Comparison of ENCODE assay signal across 11 cellular contexts in genomic region chr6:108714012-108714773, GRCh38.
DNase-seq lines count a peak whose midpoint lies in the region; ATAC-seq and TF ChIP-seq lines count a peak whose summit lies in the region.
"Had no signal": no experiment of that assay in that cellular context is flagged by ENCODE, and none has a peak within 500 bp of the region (broad histone marks: within the 10 kb centered on the region; RNA-seq: fewer than 3 reads in every experiment).

No MANE protein-coding gene starts in this region.

- TF ChIP-seq POLR2A in erythroblast (IDR thresholded peaks at IDR 0.05; ENCODE audit: low read length): no peak

- H4K20me1 ChIP-seq in PC-9 (ENCODE audit: insufficient read depth): no peaks in the 10 kb centered on the region
- no peaks in the 10 kb centered on the region for H4K20me1 ChIP-seq in OCI-LY7 (ENCODE audit: insufficient read depth, low read length)

- H3K9me2 ChIP-seq in PC-9 (ENCODE audit: insufficient read depth): no peaks in the 10 kb centered on the region
- H3K9me2 ChIP-seq in OCI-LY7 (ENCODE audit: insufficient read depth, low read length): no peaks in the 10 kb centered on the region

- no peak for DNase-seq in Calu3
- DNase-seq in PC-9: peak in 1 of 2 experiments; percentile 35
- DNase-seq in erythroblast (lab: John Stamatoyannopoulos, UW): peak; percentile 18 to 20
- no peak for DNase-seq in mucosa of descending colon
- no peak for DNase-seq in nephron progenitor cell
- DNase-seq in OCI-LY7 (ENCODE audit: low spot score): no peak
- no peak for DNase-seq in pons (ENCODE audit: low spot score)
- DNase-seq: NCI-H1417 treated with DMSO at 0.1 percent for 48 hours had no signal

- CTCF ChIA-PET in Calu3 (lab: Charles Lee) (interaction anchor here (1.0 kb wide), 1 partner anchor 28 kb away, joined by 3 read pairs; no protein-coding TSS in a partner anchor), PC-9 (lab: Charles Lee) (interaction anchor here (0.6 to 0.9 kb wide), 2 partner anchors 8 to 738 kb away, joined by 3 read pairs; no protein-coding TSS in a partner anchor), OCI-LY7 (lab: Charles Lee; ENCODE audit: unreplicated experiment) (interaction anchor here (0.6 to 1.2 kb wide), 2 partner anchors 9 to 10 kb away, joined by 3 read pairs; no protein-coding TSS in a partner anchor)

- BruUV-seq in Calu3 (replicated peaks; lab: Mats Ljungman, UMichigan) (no TSS peak), PC-9 (replicated peaks; lab: Mats Ljungman, UMichigan) (no TSS peak), OCI-LY7 (replicated peaks; lab: Mats Ljungman, UMichigan) (no TSS peak)

- POLR2A ChIA-PET in PC-9 (lab: Charles Lee; ENCODE audit: unreplicated experiment): interaction anchor here (0.7 to 1.7 kb wide), 2 partner anchors 60 to 155 kb away, joined by 3 to 14 read pairs; no protein-coding TSS in a partner anchor
- POLR2A ChIA-PET in OCI-LY7 (lab: Charles Lee): interaction anchor here (1.1 to 1.5 kb wide), 2 partner anchors 10 to 11 kb away, joined by 3 read pairs; no protein-coding TSS in a partner anchor

- H3K4me2 ChIP-seq in PC-9: peak overlapping the region; percentile 51; the same call in 1 of the 2 replicates
- H3K4me2 ChIP-seq in OCI-LY7 (ENCODE audit: low read length): no peak overlapping the region

- H3K27ac ChIP-seq in PC-9 (no peak overlapping the region), OCI-LY7 (ENCODE audit: low read depth, low read length, poor library complexity, severe bottlenecking) (no peak overlapping the region)

- H3K4me1 ChIP-seq in PC-9 (replicated peaks; ENCODE audit: insufficient read depth) (peaks cover 35% of the 10 kb centered on the region), mucosa of descending colon (ENCODE audit: low read depth) (peaks cover 7% of the 10 kb centered on the region), OCI-LY7 (ENCODE audit: insufficient read depth, low read length, poor library complexity, severe bottlenecking) (no peaks in the 10 kb centered on the region)

- H3K27me3 Mint-ChIP-seq in Calu3 (ENCODE audit: unreplicated experiment) (no peaks in the 10 kb centered on the region), nephron progenitor cell (ENCODE audit: low read depth, poor library complexity) (peaks cover 17% of the 10 kb centered on the region)
- H3K27me3 Mint-ChIP-seq: activated T-helper 17 cell treated with anti-CD3 and anti-CD28 coated beads, Interleukin-2, amount 50 U/mL, for 72 hours had no signal

- H2AFZ ChIP-seq in PC-9 (no peak overlapping the region), OCI-LY7 (ENCODE audit: low read length) (no peak overlapping the region)

- H3F3A ChIP-seq in PC-9 (ENCODE audit: insufficient read depth, low read depth): 0 out of 2 replicates have a peak, but pooled peaks cover 17% of the 10 kb centered on the region

- intact Hi-C loops in Calu3 (cut with micrococcal nuclease; ENCODE audit: unreplicated experiment) (no loop called here), PC-9 (cut with micrococcal nuclease; ENCODE audit: unreplicated experiment) (no loop called here), mucosa of descending colon (cut with DNase I, micrococcal nuclease) (no loop called here), OCI-LY7 (cut with micrococcal nuclease; ENCODE audit: unreplicated experiment) (no loop called here)

- ATAC-seq in mucosa of descending colon (peak; percentile 32), HG03460 (IDR thresholded peaks at IDR 0.05; ENCODE audit: unreplicated experiment) (no peak)
- ATAC-seq: activated T-helper 17 cell treated with anti-CD3 and anti-CD28 coated beads, Interleukin-2, amount 50 U/mL, for 72 hours had no signal

- H3K9me3 Mint-ChIP-seq in Calu3 (ENCODE audit: low read depth, unreplicated experiment): no peaks in the 10 kb centered on the region
- no peaks in the 10 kb centered on the region for H3K9me3 Mint-ChIP-seq in nephron progenitor cell
- H3K9me3 Mint-ChIP-seq: activated T-helper 17 cell treated with anti-CD3 and anti-CD28 coated beads, Interleukin-2, amount 50 U/mL, for 72 hours had no signal

- H3K4me3 Mint-ChIP-seq in Calu3 (ENCODE audit: low read depth, unreplicated experiment): peak overlapping the region; percentile 15
- no peak overlapping the region for H3K4me3 Mint-ChIP-seq in nephron progenitor cell
- H3K4me3 Mint-ChIP-seq: activated T-helper 17 cell treated with anti-CD3 and anti-CD28 coated beads, Interleukin-2, amount 50 U/mL, for 72 hours had no signal

- H3K79me2 ChIP-seq in PC-9 (ENCODE audit: low read depth) (peaks cover 5% of the 10 kb centered on the region; the same call in 1 of the 2 replicates), OCI-LY7 (ENCODE audit: insufficient read depth, low read depth, low read length) (no peaks in the 10 kb centered on the region)

- H3K9me3 ChIP-seq in PC-9 (ENCODE audit: insufficient read depth, low read depth): no peaks in the 10 kb centered on the region
- H3K9me3 ChIP-seq in mucosa of descending colon: no peaks in the 10 kb centered on the region
- H3K9me3 ChIP-seq in OCI-LY7 (ENCODE audit: low read length): no peaks in the 10 kb centered on the region
- H3K9me3 ChIP-seq: Caco-2 had no signal

- no peak for TF ChIP-seq CTCF in Calu3 (IDR thresholded peaks at IDR 0.05; ENCODE audit: unreplicated experiment)
- TF ChIP-seq CTCF in PC-9 (conservative IDR thresholded peaks at IDR 0.05): no peak
- no peak for TF ChIP-seq CTCF in mucosa of descending colon (IDR thresholded peaks at IDR 0.05)
- no peak for TF ChIP-seq CTCF in nephron progenitor cell (IDR thresholded peaks at IDR 0.05)
- TF ChIP-seq CTCF in OCI-LY7 (conservative IDR thresholded peaks at IDR 0.05; ENCODE audit: low read length): no peak

- H3K4me3 ChIP-seq in PC-9 (no peak overlapping the region), mucosa of descending colon (no peak overlapping the region), OCI-LY7 (ENCODE audit: low read depth, low read length, poor library complexity, severe bottlenecking) (no peak overlapping the region)

- H3K27ac Mint-ChIP-seq in Calu3 (ENCODE audit: unreplicated experiment) (peak overlapping the region; percentile 21), nephron progenitor cell (no peak overlapping the region)
- H3K27ac Mint-ChIP-seq: activated T-helper 17 cell treated with anti-CD3 and anti-CD28 coated beads, Interleukin-2, amount 50 U/mL, for 72 hours had no signal

- no peaks in the 10 kb centered on the region for H3K36me3 ChIP-seq in PC-9 (ENCODE audit: low read depth)
- H3K36me3 ChIP-seq in mucosa of descending colon (ENCODE audit: low read depth): no peaks in the 10 kb centered on the region
- no peaks in the 10 kb centered on the region for H3K36me3 ChIP-seq in OCI-LY7 (ENCODE audit: insufficient read depth, low read length)

- no peaks in the 10 kb centered on the region for H3K27me3 ChIP-seq in PC-9 (ENCODE audit: insufficient read depth, low read depth)

- H3K4me1 Mint-ChIP-seq in Calu3 (ENCODE audit: low read depth, unreplicated experiment): peaks cover 32% of the 10 kb centered on the region
- peaks cover 40% of the 10 kb centered on the region for H3K4me1 Mint-ChIP-seq in nephron progenitor cell

- H3K36me3 Mint-ChIP-seq in Calu3 (ENCODE audit: insufficient read depth, unreplicated experiment) (no peaks in the 10 kb centered on the region), nephron progenitor cell (ENCODE audit: low read depth) (no peaks in the 10 kb centered on the region)

Comparison
In these comparisons a context has a peak if more than half of its experiments do, and no peak if none do; other contexts are left out.
1. DNase-seq: peak in erythroblast (2 of 2); none in Calu3 (single experiment), mucosa of descending colon (0 of 3), nephron progenitor cell (single experiment), OCI-LY7 (single experiment) and pons (single experiment).